18 cellular contexts compared by ENCODE assay signal in the genomic region with DNA sequence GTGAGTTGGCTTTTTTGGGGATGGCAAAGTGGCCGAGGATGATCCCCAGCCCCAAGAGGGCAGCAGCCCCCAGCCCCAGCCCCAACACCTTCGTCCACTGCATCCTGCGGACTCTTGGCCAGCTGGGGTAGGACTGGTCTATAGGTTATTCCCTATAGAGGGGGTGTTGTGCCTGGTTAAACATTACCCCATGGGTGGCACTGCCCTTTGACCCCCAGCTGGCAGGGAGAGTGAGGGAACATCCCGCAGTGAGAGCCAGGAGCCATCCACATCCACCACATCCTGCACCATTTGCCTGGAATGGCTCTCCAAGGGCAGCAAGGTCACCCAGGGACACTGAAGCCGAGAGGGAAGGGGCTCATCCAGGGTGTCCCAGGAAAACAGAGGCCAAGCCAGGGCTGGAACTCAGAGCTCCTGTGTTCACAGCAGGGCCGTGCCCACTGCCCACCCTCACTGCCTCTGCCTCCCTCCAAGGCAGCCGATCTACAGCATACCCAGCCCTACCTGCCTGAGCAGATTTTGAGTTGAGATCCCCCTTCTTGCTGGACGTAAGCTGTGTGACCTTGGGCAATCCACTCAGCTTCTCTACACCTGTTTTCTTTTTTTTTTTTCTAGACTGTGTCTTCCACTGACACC. TPM values are rescaled to one million over a fixed set of nuclear protein-coding genes. Genes with fewer than 3 reads are reported as not detected.
A peak's percentile ranks its signal among the peaks of the same experiment; 100 is the strongest.
DNase-seq lines count a peak whose midpoint lies in the region; ATAC-seq and FAIRE-seq lines count a peak whose summit lies in the region.
"Had no signal": no experiment of that assay in that cellular context is flagged by ENCODE, and none has a peak within 500 bp of the region (broad histone marks: within the 10 kb centered on the region; RNA-seq: fewer than 3 reads in every experiment).

A gene with protein sequence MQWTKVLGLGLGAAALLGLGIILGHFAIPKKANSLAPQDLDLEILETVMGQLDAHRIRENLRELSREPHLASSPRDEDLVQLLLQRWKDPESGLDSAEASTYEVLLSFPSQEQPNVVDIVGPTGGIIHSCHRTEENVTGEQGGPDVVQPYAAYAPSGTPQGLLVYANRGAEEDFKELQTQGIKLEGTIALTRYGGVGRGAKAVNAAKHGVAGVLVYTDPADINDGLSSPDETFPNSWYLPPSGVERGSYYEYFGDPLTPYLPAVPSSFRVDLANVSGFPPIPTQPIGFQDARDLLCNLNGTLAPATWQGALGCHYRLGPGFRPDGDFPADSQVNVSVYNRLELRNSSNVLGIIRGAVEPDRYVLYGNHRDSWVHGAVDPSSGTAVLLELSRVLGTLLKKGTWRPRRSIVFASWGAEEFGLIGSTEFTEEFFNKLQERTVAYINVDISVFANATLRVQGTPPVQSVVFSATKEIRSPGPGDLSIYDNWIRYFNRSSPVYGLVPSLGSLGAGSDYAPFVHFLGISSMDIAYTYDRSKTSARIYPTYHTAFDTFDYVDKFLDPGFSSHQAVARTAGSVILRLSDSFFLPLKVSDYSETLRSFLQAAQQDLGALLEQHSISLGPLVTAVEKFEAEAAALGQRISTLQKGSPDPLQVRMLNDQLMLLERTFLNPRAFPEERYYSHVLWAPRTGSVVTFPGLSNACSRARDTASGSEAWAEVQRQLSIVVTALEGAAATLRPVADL (minus strand): TSS at position 135 of the 636 bp plus-strand sequence. CDS start 32 bp downstream, at position 103.

- 24 to 68% (median 53%) methylated on average over 8 of the region's 8 CpGs for WGBS in small intestine, 3 donors

- no peaks in the 10 kb centered on the region for H3K9me3 ChIP-seq in small intestine (ENCODE audit: control insufficient read depth, low read depth)
- H3K9me3 ChIP-seq: body of pancreas, HAP-1, SJSA1 had no signal

- H3K27me3 ChIP-seq in small intestine (ENCODE audit: control insufficient read depth in 2 of 2, insufficient read depth in 2 of 2, low read length in 2 of 2) = no peaks in the 10 kb centered on the region
- H3K27me3 ChIP-seq: body of pancreas, SJSA1 had no signal

- no peaks in the 10 kb centered on the region for H3K36me3 ChIP-seq in small intestine (ENCODE audit: control insufficient read depth in 2 of 2, insufficient read depth in 2 of 2, low read length in 2 of 2)
- H3K36me3 ChIP-seq: HAP-1, SJSA1 had no signal

- FAIRE-seq in small intestine (lab: Jason Lieb, UNC) = no peak
- FAIRE-seq: kidney had no signal

- no peak within 1 kb of the TSS for H3K27ac Mint-ChIP-seq in activated T-helper 17 cell treated with anti-CD3 and anti-CD28 coated beads, Interleukin-2, amount 50 U/mL, for 72 hours
- H3K27ac Mint-ChIP-seq: effector memory CD8-positive, alpha-beta T cell; nephron progenitor cell had no signal

- no peaks in the 10 kb centered on the region for H3K27me3 Mint-ChIP-seq in activated T-helper 17 cell treated with anti-CD3 and anti-CD28 coated beads, Interleukin-2, amount 50 U/mL, for 72 hours

- H3K9me3 Mint-ChIP-seq in activated T-helper 17 cell treated with anti-CD3 and anti-CD28 coated beads, Interleukin-2, amount 50 U/mL, for 72 hours = no peaks in the 10 kb centered on the region
- H3K9me3 Mint-ChIP-seq: effector memory CD8-positive, alpha-beta T cell; nephron progenitor cell had no signal

- H3K36me3 Mint-ChIP-seq in activated T-helper 17 cell treated with anti-CD3 and anti-CD28 coated beads, Interleukin-2, amount 50 U/mL, for 72 hours (ENCODE audit: low read depth) = no peaks in the 10 kb centered on the region

- ATAC-seq in activated T-helper 17 cell treated with anti-CD3 and anti-CD28 coated beads, Interleukin-2, amount 50 U/mL, for 72 hours (replicated peaks) = no peak
- peak; percentile 43 for ATAC-seq in left lobe of liver
- no peak for ATAC-seq in HG03378 (IDR thresholded peaks at IDR 0.05; ENCODE audit: unreplicated experiment)
- ATAC-seq in GM21423 (IDR thresholded peaks at IDR 0.05; ENCODE audit: unreplicated experiment) = no peak
- ATAC-seq: body of pancreas; effector memory CD8-positive, alpha-beta T cell had no signal

- H3K4me3 ChIP-seq in small intestine (ENCODE audit: low read depth in 1 of 2, low read length in 2 of 2) = peak within 1 kb of the TSS in 1 of 2 donors; percentile 67
- H3K4me3 ChIP-seq: body of pancreas, HAP-1, SJSA1 had no signal

- DNase-seq in T-helper 1 cell (no peak), left lobe of liver (ENCODE audit: low spot score) (no peak), small intestine (peak; percentile 87)
- DNase-seq in activated effector memory CD4-positive, alpha-beta T cell treated with anti-CD3 and anti-CD28 coated beads, Interleukin-2, amount 50 U/mL, for 16 hours = no peak
- DNase-seq: activated T-cell treated with anti-CD3 and anti-CD28 coated beads, Interleukin-2, amount 50 U/mL, for 1 hour; body of pancreas; effector memory CD8-positive, alpha-beta T cell; kidney; NCI-H2029 treated with DMSO at 0.1 percent for 48 hours; nephron progenitor cell had no signal

- H3K4me3 Mint-ChIP-seq in activated T-helper 17 cell treated with anti-CD3 and anti-CD28 coated beads, Interleukin-2, amount 50 U/mL, for 72 hours = no peak within 1 kb of the TSS
- H3K4me3 Mint-ChIP-seq: effector memory CD8-positive, alpha-beta T cell; nephron progenitor cell had no signal

- peaks cover 0 to 1% of the 10 kb centered on the region in 2 donors for H3K4me1 ChIP-seq in small intestine (ENCODE audit: control insufficient read depth in 2 of 2, insufficient read depth in 1 of 2, low read depth in 1 of 2, low read length in 1 of 2)
- H3K4me1 ChIP-seq: body of pancreas, HAP-1, SJSA1 had no signal

- peak within 1 kb of the TSS in 1 of 2 donors; percentile 48 for H3K27ac ChIP-seq in small intestine (ENCODE audit: low read depth in 1 of 2, low read length in 1 of 2)
- H3K27ac ChIP-seq: 22Rv1, body of pancreas, HL-60, SJSA1 had no signal

- H3K4me1 Mint-ChIP-seq in activated T-helper 17 cell treated with anti-CD3 and anti-CD28 coated beads, Interleukin-2, amount 50 U/mL, for 72 hours = peaks cover 8% of the 10 kb centered on the region
- H3K4me1 Mint-ChIP-seq: nephron progenitor cell had no signal

- intact Hi-C loops in T-helper 1 cell treated with Interleukin-12 subunit alpha and Interleukin-12 subunit beta and Interleukin-4 antibody, amounts not matched to agents 30 ng/mL and 1 ng/mL, for 36 hours (cut with micrococcal nuclease) = no loop called here

RNA-seq across cellular contexts. Expression of the gene that starts here (rescaled TPM):
- total RNA-seq in T-helper 1 cell treated with Interleukin-12 subunit alpha and Interleukin-12 subunit beta and Interleukin-4 antibody, amounts not matched to agents 30 ng/mL and 1 ng/mL, for 36 hours = 14.1 and 14.4 TPM in 2 replicates
- 10 to 100 TPM; 11.2 to 12.6 TPM for total RNA-seq in activated T-helper 17 cell treated with anti-CD3 and anti-CD28 coated beads, Interleukin-2, amount 50 U/mL, for 72 hours
- total RNA-seq in left lobe of liver = 0.78 TPM
- polyA plus RNA-seq in small intestine = 100 to 1,000 TPM in 2 of 3 donors, 10 to 100 TPM in 1; 35.4 to 436 (median 173) TPM
- total RNA-seq: SJSA1 had no signal

Comparison
In these comparisons a context has a peak if more than half of its experiments do, and no peak if none do; other contexts are left out.
1. Peak in ATAC-seq in left lobe of liver; RNA of the gene not detected or under 1 TPM.